In the genomic region with DNA sequence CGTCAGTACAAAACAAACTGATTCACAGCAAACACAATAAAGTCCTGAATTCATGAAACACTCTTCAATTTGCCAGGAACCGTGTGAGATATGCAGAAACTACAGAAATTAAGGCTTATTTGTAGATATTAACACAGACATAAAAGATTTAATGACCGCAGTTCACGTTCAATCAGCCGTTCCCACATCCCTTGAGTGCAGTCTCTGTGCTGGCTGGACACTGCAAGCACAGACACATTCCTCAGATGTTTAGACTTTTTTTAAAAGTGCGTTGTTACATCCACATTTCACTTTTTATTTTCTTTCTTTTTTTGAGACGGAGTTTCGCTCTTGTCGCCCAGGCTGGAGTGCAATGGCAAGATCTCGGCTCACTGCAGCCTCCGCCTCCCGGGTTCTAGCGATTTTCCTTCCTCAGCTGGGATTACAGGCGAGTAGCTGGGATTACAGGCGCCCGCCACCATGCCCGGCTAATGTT, we compare ENCODE assay signal across 8 cellular contexts. TPM values are rescaled to one million over a fixed set of nuclear protein-coding genes. Genes with fewer than 3 reads are reported as not detected.
DNase-seq lines count a peak whose midpoint lies in the region; ATAC-seq and TF ChIP-seq lines count a peak whose summit lies in the region.

No MANE protein-coding gene starts in this region.

- ATAC-seq in IMR-90 (ENCODE audit: low read depth): peak; percentile 25
- peak; percentile 36 for ATAC-seq in left lung

- H3K4me1 ChIP-seq in IMR-90 (ENCODE audit: control insufficient read depth, insufficient read depth, low read length) (peaks cover 5% of the 10 kb centered on the region; the same call in 1 of the 2 replicates), left lung (peaks cover 0 to 22% of the 10 kb centered on the region in 2 donors), tibial artery (peaks cover 0 to 18% (median 3%) of the 10 kb centered on the region in 4 donors)

- H3K9me3 ChIP-seq in IMR-90 (ENCODE audit: control insufficient read depth, insufficient read depth, low read length) (no peaks in the 10 kb centered on the region), left lung (no peaks in the 10 kb centered on the region), tibial artery (no peaks in the 10 kb centered on the region)

- no peak for TF ChIP-seq RAD21 in IMR-90 (IDR thresholded peaks at IDR 0.05; ENCODE audit: low read length)

- CTCF ChIA-PET in BJ (lab: Yijun Ruan, JAX): no interaction called here
- CTCF ChIA-PET in IMR-90 (lab: Yijun Ruan, JAX): no interaction called here

- H4K5ac ChIP-seq in IMR-90 (ENCODE audit: low read depth, low read length): peak overlapping the region; percentile 37

- H4K91ac ChIP-seq in IMR-90 (ENCODE audit: insufficient read depth, low read depth, low read length): peak overlapping the region; percentile 0; the same call in 1 of the 2 replicates

- dilution Hi-C loops in IMR-90 (cut with HindIII; ENCODE audit: low sequenced_read_pairs, unreplicated experiment): no loop called here

- peak overlapping the region; percentile 21; the same call in 1 of the 2 replicates for H2AK5ac ChIP-seq in IMR-90 (ENCODE audit: low read depth, low read length)

- no peak overlapping the region for H2BK120ac ChIP-seq in IMR-90 (ENCODE audit: low read depth, low read length)

- H2BK15ac ChIP-seq in IMR-90 (ENCODE audit: low read depth, low read length): no peak overlapping the region

- no TSS peak for BruUV-seq in IMR-90 (replicated peaks; lab: Mats Ljungman, UMichigan)

- TF ChIP-seq CTCF in BJ (IDR thresholded peaks at IDR 0.05; ENCODE audit: insufficient read depth, low read depth, low read length): no peak
- no peak for TF ChIP-seq CTCF in IMR-90 (conservative IDR thresholded peaks at IDR 0.05; ENCODE audit: low read depth, low read length)
- no peak for TF ChIP-seq CTCF in cardiac fibroblast (IDR thresholded peaks at IDR 0.05; ENCODE audit: low read depth, low read length)
- no peak for TF ChIP-seq CTCF in left lung (IDR thresholded peaks at IDR 0.05)
- TF ChIP-seq CTCF in tibial artery (IDR thresholded peaks at IDR 0.05): no peak

- no peaks in the 10 kb centered on the region for H3K27me3 ChIP-seq in BJ (ENCODE audit: control insufficient read depth, insufficient read depth, low read length)
- H3K27me3 ChIP-seq in IMR-90 (ENCODE audit: control insufficient read depth, insufficient read depth, low read length): no peaks in the 10 kb centered on the region
- no peaks in the 10 kb centered on the region for H3K27me3 ChIP-seq in left lung
- H3K27me3 ChIP-seq in tibial artery: no peaks in the 10 kb centered on the region

- peak overlapping the region; percentile 9 to 83; a peak in 3 of 4 replicates for H4K8ac ChIP-seq in IMR-90 (ENCODE audit: low read depth in 2 of 2, low read length in 2 of 2)

- H3K23ac ChIP-seq in IMR-90 (ENCODE audit: low read depth, low read length): peak overlapping the region; percentile 91

- peak overlapping the region; percentile 98 for H2AFZ ChIP-seq in IMR-90 (replicated peaks; ENCODE audit: low read length, poor library complexity)

- H2AK9ac ChIP-seq in IMR-90 (replicated peaks; ENCODE audit: low read depth, low read length, poor library complexity): no peak overlapping the region

- TF ChIP-seq POLR2A in IMR-90 (IDR thresholded peaks at IDR 0.05; ENCODE audit: low read depth, low read length): no peak

- DNase-seq in BJ (ENCODE audit: low read depth) (no peak), IMR-90 (peak; percentile 20), cardiac fibroblast (ENCODE audit: low read depth in 2 of 2) (peak; percentile 33 to 53), left lung (no peak), tibial artery (no peak), NCI-H1105 (lab: John Stamatoyannopoulos, UW) (no peak), UCSD-AML1 (lab: John Stamatoyannopoulos, UW; ENCODE audit: unreplicated experiment) (no peak)
- no peak for DNase-seq in stimulated activated CD4-positive, alpha-beta T cell treated with anti-CD3 and anti-CD28 coated beads, Interleukin-1b, Interleukin-23, amount 100 ng/mL, for 48 hours

- POLR2A ChIA-PET in BJ (lab: Charles Lee): interaction anchor here (0.5 kb wide), 1 partner anchor 869 kb away, joined by 3 read pairs; no protein-coding TSS in a partner anchor
- POLR2A ChIA-PET in IMR-90 (lab: Charles Lee; ENCODE audit: unreplicated experiment): no interaction called here

- H3K27ac ChIP-seq in IMR-90 (ENCODE audit: insufficient read depth, low read length): peak overlapping the region; percentile 71
- H3K27ac ChIP-seq in left lung: peak overlapping the region; percentile 65 to 77
- H3K27ac ChIP-seq in tibial artery: peak overlapping the region; percentile 77 to 78

- no peaks in the 10 kb centered on the region for H3K36me3 ChIP-seq in BJ (ENCODE audit: control insufficient read depth, insufficient read depth, low read length)
- H3K36me3 ChIP-seq in IMR-90 (ENCODE audit: control insufficient read depth, insufficient read depth, low read length): no peaks in the 10 kb centered on the region
- peaks cover 0 to 4% of the 10 kb centered on the region in 2 donors for H3K36me3 ChIP-seq in left lung
- peaks cover 0 to 5% (median 0%) of the 10 kb centered on the region in 3 donors for H3K36me3 ChIP-seq in tibial artery

- H3K4me3 ChIP-seq in BJ (ENCODE audit: low read depth, low read length) (peak overlapping the region; percentile 86), IMR-90 (ENCODE audit: insufficient read depth, low read depth, low read length) (peak overlapping the region; percentile 90), cardiac fibroblast (replicated peaks in 1 of 2; ENCODE audit: low read depth in 2 of 2, low read length in 2 of 2) (peak overlapping the region; percentile 77 to 86), left lung (peak overlapping the region; percentile 71 to 87), tibial artery (peak overlapping the region; percentile 73 to 84)

- peaks cover 6 to 16% of the 10 kb centered on the region in 2 experiments; a peak in 2 of 4 replicates for H3K79me1 ChIP-seq in IMR-90 (ENCODE audit: low read depth in 1 of 2, low read length in 2 of 2)

- H4K20me1 ChIP-seq in IMR-90 (ENCODE audit: insufficient read depth, low read length): no peaks in the 10 kb centered on the region

- WGBS in IMR-90 (ENCODE audit: extremely low coverage in 2 of 2, insufficient read length in 1 of 2), 2 experiments: 0% methylated on average over 2 of the region's 17 CpGs; no CpG with 5 or more reads in 1 of the 2 experiments

- H3K9me1 ChIP-seq in IMR-90 (ENCODE audit: insufficient read depth, low read length): no peaks in the 10 kb centered on the region

- peak overlapping the region; percentile 74 for H3K9ac ChIP-seq in IMR-90 (ENCODE audit: low read depth, low read length)

- in situ Hi-C loops in IMR-90 (cut with MboI; ENCODE audit: low sequenced_read_pairs): no loop called here

- H3K4me2 ChIP-seq in IMR-90 (ENCODE audit: low read depth, low read length): peak overlapping the region; percentile 81

- H3K4ac ChIP-seq in IMR-90 (ENCODE audit: low read depth, low read length): peak overlapping the region; percentile 78

- H3K18ac ChIP-seq in IMR-90 (ENCODE audit: low read depth, low read length): peak overlapping the region; percentile 35

- peak overlapping the region; percentile 40; the same call in 1 of the 2 replicates for H3K56ac ChIP-seq in IMR-90 (ENCODE audit: extremely low read depth, insufficient read depth, low read length)

- peak overlapping the region; percentile 90 for H3K14ac ChIP-seq in IMR-90 (replicated peaks; ENCODE audit: low read depth, low read length)

- intact Hi-C loops in IMR-90 (cut with micrococcal nuclease): loop anchor here (10.0 kb wide), 3 partner anchors 91 to 781 kb away; no protein-coding TSS in a partner anchor
- intact Hi-C loops in left lung (cut with DNase I): no loop called here
- intact Hi-C loops in tibial artery (cut with DNase I; ENCODE audit: low total_unique reads): no loop called here

- H2BK5ac ChIP-seq in IMR-90 (ENCODE audit: low read depth, low read length, poor library complexity, severe bottlenecking): peak overlapping the region; percentile 56

- no peak overlapping the region for H2BK20ac ChIP-seq in IMR-90 (ENCODE audit: low read depth, low read length)

TF ChIP-seq in IMR-90, 13 proteins besides CTCF, POLR2A, EP300 and RAD21 (continues in another document):
- no peak for TF ChIP-seq NFE2L2 (IDR thresholded peaks at IDR 0.05; ENCODE audit: low read depth, low read length)
- no peak for TF ChIP-seq FOS (IDR thresholded peaks at IDR 0.05; ENCODE audit: low read depth, low read length)
- no peak for TF ChIP-seq MXI1 (IDR thresholded peaks at IDR 0.05; ENCODE audit: borderline replicate concordance, low read depth, low read length)
- TF ChIP-seq RCOR1 (IDR thresholded peaks at IDR 0.05; ENCODE audit: insufficient replicate concordance, low read length): no peak
- TF ChIP-seq BHLHE40 (IDR thresholded peaks at IDR 0.05; ENCODE audit: low read depth, low read length): no peak
- TF ChIP-seq CEBPB (IDR thresholded peaks at IDR 0.05; ENCODE audit: low read depth, low read length): no peak
- TF ChIP-seq SMC3 (IDR thresholded peaks at IDR 0.05; ENCODE audit: low read depth, low read length): no peak
- no peak for TF ChIP-seq RFX5 (IDR thresholded peaks at IDR 0.05; ENCODE audit: low read depth, low read length)
- TF ChIP-seq MAFK (IDR thresholded peaks at IDR 0.05; ENCODE audit: low read depth, low read length): no peak
- TF ChIP-seq, protein P1, sequence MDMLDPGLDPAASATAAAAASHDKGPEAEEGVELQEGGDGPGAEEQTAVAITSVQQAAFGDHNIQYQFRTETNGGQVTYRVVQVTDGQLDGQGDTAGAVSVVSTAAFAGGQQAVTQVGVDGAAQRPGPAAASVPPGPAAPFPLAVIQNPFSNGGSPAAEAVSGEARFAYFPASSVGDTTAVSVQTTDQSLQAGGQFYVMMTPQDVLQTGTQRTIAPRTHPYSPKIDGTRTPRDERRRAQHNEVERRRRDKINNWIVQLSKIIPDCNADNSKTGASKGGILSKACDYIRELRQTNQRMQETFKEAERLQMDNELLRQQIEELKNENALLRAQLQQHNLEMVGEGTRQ (IDR thresholded peaks at IDR 0.05; ENCODE audit: low read depth, low read length): no peak

RNA-seq across cellular contexts. Expression of gene CEP78, which starts 0.5 kb away (rescaled TPM):
- polyA plus RNA-seq in BJ (2011; rRNA removed) (4.5 and 9.7 TPM in 2 replicates), IMR-90 (2012; rRNA removed) (7.9 and 9.2 TPM in 2 replicates)
- 4.0 and 4.1 TPM in 2 replicates for polyA minus RNA-seq in BJ (2011; rRNA and poly(A)+ RNA removed)
- total RNA-seq in IMR-90 (2012; rRNA removed) (18.3 and 21.4 TPM in 2 replicates), left lung (10 to 100 TPM; 14.0 to 17.3 TPM)
- 1.7 and 2.2 TPM in 2 replicates for polyA plus RNA-seq in IMR-90 (2012; cell fraction: cytosol; rRNA removed)
- polyA plus RNA-seq in IMR-90 (2012; cell fraction: nucleus; rRNA removed; ENCODE audit: low replicate concordance): 4.6 and 12.0 TPM in 2 replicates

Comparison
In these comparisons a context has a peak if more than half of its experiments do, and no peak if none do; other contexts are left out.
1. DNase-seq: peak in IMR-90 (single experiment) and cardiac fibroblast (2 of 2); none in BJ (single experiment), left lung (0 of 2), tibial artery (0 of 2), NCI-H1105 (single experiment), UCSD-AML1 (single experiment) and stimulated activated CD4-positive, alpha-beta T cell treated with anti-CD3 and anti-CD28 coated beads, Interleukin-1b, Interleukin-23, amount 100 ng/mL, for 48 hours (single experiment).
2. Peak in every context shown above with its lines, with median percentiles within 50 percentile points of each other: H3K4me3 ChIP-seq and H3K27ac ChIP-seq.